1 cellular context compared by ENCODE assay signal in genomic region chr16:66502020-66502913, GRCh38.
TF ChIP-seq lines count a peak whose summit lies in the region.

No MANE protein-coding gene starts in this region.

TF ChIP-seq in HepG2, 621 proteins besides CTCF, POLR2A, EP300 and RAD21 (continued from another document and continues in another):
- TF ChIP-seq TEF (CRISPR knock-in tag; IDR thresholded peaks at IDR 0.05) (no peak), FIP1L1 (IDR thresholded peaks at IDR 0.05; ENCODE audit: borderline replicate concordance, insufficient read depth, low read depth, low read length) (no peak), ZNF557 (CRISPR knock-in tag; IDR thresholded peaks at IDR 0.05) (no peak), HNF1A (IDR thresholded peaks at IDR 0.05; ENCODE audit: low read depth) (no peak), HNF1A (CRISPR knock-in tag; IDR thresholded peaks at IDR 0.05; ENCODE audit: borderline replicate concordance) (no peak), HMG20A (CRISPR knock-in tag; IDR thresholded peaks at IDR 0.05; ENCODE audit: borderline replicate concordance) (peak; percentile 57; the same call in 1 of the 2 replicates), REPIN1 (CRISPR knock-in tag; IDR thresholded peaks at IDR 0.05; ENCODE audit: borderline replicate concordance, low read depth) (no peak), ZNF33A (CRISPR knock-in tag; IDR thresholded peaks at IDR 0.05; ENCODE audit: borderline replicate concordance) (no peak), JARID2 (CRISPR knock-in tag; IDR thresholded peaks at IDR 0.05; ENCODE audit: insufficient replicate concordance) (no peak), TRAFD1 (CRISPR knock-in tag; IDR thresholded peaks at IDR 0.05; ENCODE audit: borderline replicate concordance) (no peak), ELF3 (CRISPR knock-in tag; IDR thresholded peaks at IDR 0.05) (0 out of 2 replicates have a peak, but pooled peaks have one; percentile 21), MAFK (conservative IDR thresholded peaks at IDR 0.05 in 1 of 2, IDR thresholded peaks at IDR 0.05 in 1 of 2; ENCODE audit: low read length in 2 of 2) (no peak), ARNT2 (CRISPR knock-in tag; IDR thresholded peaks at IDR 0.05; ENCODE audit: low read depth) (no peak), LCORL (IDR thresholded peaks at IDR 0.05) (no peak), LCORL (CRISPR knock-in tag; IDR thresholded peaks at IDR 0.05) (no peak), CENPX (CRISPR knock-in tag; IDR thresholded peaks at IDR 0.05) (no peak), NR2F6 (IDR thresholded peaks at IDR 0.05) (no peak), NR2F6 (CRISPR knock-in tag; IDR thresholded peaks at IDR 0.05) (peak; percentile 19; the same call in 1 of the 2 replicates), TFE3 (CRISPR knock-in tag; IDR thresholded peaks at IDR 0.05) (peak; percentile 66; the same call in 1 of the 2 replicates), CEBPB (IDR thresholded peaks at IDR 0.05; ENCODE audit: borderline replicate concordance, low read depth, low read length) (peak; percentile 96), GLMP (CRISPR knock-in tag; IDR thresholded peaks at IDR 0.05; ENCODE audit: borderline replicate concordance) (no peak), BCL3 (CRISPR knock-in tag; IDR thresholded peaks at IDR 0.05) (0 out of 2 replicates have a peak, but pooled peaks have one; percentile 29), GPN1 (CRISPR knock-in tag; IDR thresholded peaks at IDR 0.05; ENCODE audit: borderline replicate concordance) (no peak), ZNF138 (CRISPR knock-in tag; IDR thresholded peaks at IDR 0.05; ENCODE audit: low read depth) (no peak), AKNA (CRISPR knock-in tag; IDR thresholded peaks at IDR 0.05; ENCODE audit: borderline replicate concordance) (no peak), FOSL2 (CRISPR knock-in tag; IDR thresholded peaks at IDR 0.05) (peak; percentile 74), ZNF251 (CRISPR knock-in tag; IDR thresholded peaks at IDR 0.05) (no peak), MEIS2 (CRISPR knock-in tag; IDR thresholded peaks at IDR 0.05) (no peak), CENPT (CRISPR knock-in tag; IDR thresholded peaks at IDR 0.05; ENCODE audit: low read depth) (no peak), THRA (CRISPR knock-in tag; IDR thresholded peaks at IDR 0.05; ENCODE audit: borderline replicate concordance) (peak; percentile 67; the same call in 1 of the 2 replicates), ATF5 (CRISPR knock-in tag; IDR thresholded peaks at IDR 0.05; ENCODE audit: low read depth) (no peak), ZNF124 (CRISPR knock-in tag; IDR thresholded peaks at IDR 0.05) (no peak), ZNF574 (CRISPR knock-in tag; IDR thresholded peaks at IDR 0.05) (0 out of 2 replicates have a peak, but pooled peaks have one; percentile 5), ZNF354B (CRISPR knock-in tag; IDR thresholded peaks at IDR 0.05) (no peak), SAP130 (CRISPR knock-in tag; IDR thresholded peaks at IDR 0.05; ENCODE audit: low read depth) (peak; percentile 35; the same call in 1 of the 2 replicates), CHD2 (IDR thresholded peaks at IDR 0.05; ENCODE audit: low read depth, low read length) (no peak), ZNF335 (CRISPR knock-in tag; IDR thresholded peaks at IDR 0.05) (no peak)
